In the genomic region with DNA sequence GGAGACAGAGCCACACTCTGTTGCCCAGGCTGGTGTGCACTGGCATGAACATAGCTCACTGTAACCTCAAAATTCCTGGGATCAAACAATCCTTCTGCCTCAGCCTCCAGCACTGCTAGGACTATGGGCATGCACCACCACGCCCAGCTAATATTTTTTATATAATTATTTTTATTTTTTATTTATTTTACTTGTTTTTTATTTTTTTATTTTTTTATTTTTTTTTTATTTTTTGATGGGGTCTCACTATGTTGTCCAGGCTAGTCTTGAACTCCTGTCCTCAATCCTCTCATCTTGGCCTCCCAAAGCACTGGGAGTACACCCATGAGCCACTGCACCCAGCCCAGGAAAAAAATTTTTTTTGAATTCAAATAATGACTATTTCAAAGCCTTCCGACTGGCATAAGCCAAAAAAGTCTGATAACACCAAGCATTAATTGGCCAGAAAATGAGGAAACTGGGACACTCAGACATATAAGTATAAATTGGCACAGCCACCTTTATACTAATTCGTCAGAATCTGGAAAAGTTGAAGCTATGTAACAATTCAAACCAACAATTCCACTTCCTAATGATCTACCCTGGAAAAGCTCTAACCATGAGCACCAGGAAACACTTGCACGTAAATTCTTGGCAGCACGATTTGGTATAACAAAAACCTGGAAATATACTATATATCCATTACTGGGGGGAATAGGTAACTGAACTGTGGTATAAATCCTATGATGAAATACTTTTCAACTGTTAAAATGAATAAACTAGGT, we compare ENCODE assay signal across 13 cellular contexts. TPM values are rescaled to one million over a fixed set of nuclear protein-coding genes. Genes with fewer than 3 reads are reported as not detected.
DNase-seq lines count a peak whose midpoint lies in the region; ATAC-seq and TF ChIP-seq lines count a peak whose summit lies in the region.
"Had no signal": no experiment of that assay in that cellular context is flagged by ENCODE, and none has a peak within 500 bp of the region (broad histone marks: within the 10 kb centered on the region; RNA-seq: fewer than 3 reads in every experiment).

No MANE protein-coding gene starts in this region.

- CTCF ChIA-PET in activated CD4-positive, alpha-beta T cell treated with anti-CD3 and anti-CD28 coated beads for 36 hours (lab: Charles Lee): interaction anchor here (0.8 to 3.9 kb wide), 5 partner anchors 9 to 36 kb away, joined by 3 to 32 read pairs (median 5); no protein-coding TSS in a partner anchor

- TF ChIP-seq CTCF in NB4 (IDR thresholded peaks at IDR 0.05; ENCODE audit: low read depth, low read length) (no peak), HFFc6 (IDR thresholded peaks at IDR 0.05) (no peak)

- POLR2A ChIA-PET in activated CD4-positive, alpha-beta T cell treated with anti-CD3 and anti-CD28 coated beads for 36 hours (lab: Charles Lee): interaction anchor here (0.5 to 2.5 kb wide), 4 partner anchors 8 to 40 kb away, joined by 3 to 27 read pairs (median 4); no protein-coding TSS in a partner anchor

- no peaks in the 10 kb centered on the region for H3K27me3 Mint-ChIP-seq in activated CD4-positive, alpha-beta T cell treated with anti-CD3 and anti-CD28 coated beads for 36 hours
- H3K27me3 Mint-ChIP-seq in central memory CD8-positive, alpha-beta T cell: no peaks in the 10 kb centered on the region
- no peaks in the 10 kb centered on the region for H3K27me3 Mint-ChIP-seq in HFFc6 (ENCODE audit: insufficient read depth)

- peaks cover 76% of the 10 kb centered on the region for H3K36me3 Mint-ChIP-seq in activated CD4-positive, alpha-beta T cell treated with anti-CD3 and anti-CD28 coated beads for 36 hours (ENCODE audit: low read depth)
- peaks cover 62% of the 10 kb centered on the region for H3K36me3 Mint-ChIP-seq in central memory CD8-positive, alpha-beta T cell (ENCODE audit: insufficient read depth)
- peaks cover 98% of the 10 kb centered on the region for H3K36me3 Mint-ChIP-seq in stimulated activated effector memory CD8-positive, alpha-beta T cell treated with anti-CD3 and anti-CD28 coated beads, Interleukin-12 subunit alpha, Interleukin-12 subunit beta, amount 100 ng/mL, for 72 hours
- H3K36me3 Mint-ChIP-seq in HFFc6 (ENCODE audit: low read depth): peaks cover 13% of the 10 kb centered on the region; the same call in 1 of the 2 replicates

- ATAC-seq in activated CD4-positive, alpha-beta T cell treated with anti-CD3 and anti-CD28 coated beads for 36 hours: no peak
- no peak for ATAC-seq in central memory CD8-positive, alpha-beta T cell (replicated peaks; ENCODE audit: extremely low read depth, poor library complexity, severe bottlenecking)
- no peak for ATAC-seq in stimulated activated effector memory CD8-positive, alpha-beta T cell treated with anti-CD3 and anti-CD28 coated beads, Interleukin-12 subunit alpha, Interleukin-12 subunit beta, amount 100 ng/mL, for 72 hours
- no peak for ATAC-seq in HG03521 (IDR thresholded peaks at IDR 0.05; ENCODE audit: unreplicated experiment)

- H3K4me1 Mint-ChIP-seq in activated CD4-positive, alpha-beta T cell treated with anti-CD3 and anti-CD28 coated beads for 36 hours: peaks cover 46% of the 10 kb centered on the region
- peaks cover 66% of the 10 kb centered on the region for H3K4me1 Mint-ChIP-seq in central memory CD8-positive, alpha-beta T cell
- peaks cover 47% of the 10 kb centered on the region for H3K4me1 Mint-ChIP-seq in stimulated activated effector memory CD8-positive, alpha-beta T cell treated with anti-CD3 and anti-CD28 coated beads, Interleukin-12 subunit alpha, Interleukin-12 subunit beta, amount 100 ng/mL, for 72 hours
- peaks cover 39% of the 10 kb centered on the region for H3K4me1 Mint-ChIP-seq in HFFc6 (ENCODE audit: low read depth)

- TF ChIP-seq POLR2A in NB4 (IDR thresholded peaks at IDR 0.05; ENCODE audit: extremely low read depth, insufficient read length): no peak

- H3K9me3 Mint-ChIP-seq in activated CD4-positive, alpha-beta T cell treated with anti-CD3 and anti-CD28 coated beads for 36 hours (ENCODE audit: low read depth): no peaks in the 10 kb centered on the region
- no peaks in the 10 kb centered on the region for H3K9me3 Mint-ChIP-seq in central memory CD8-positive, alpha-beta T cell
- H3K9me3 Mint-ChIP-seq in stimulated activated effector memory CD8-positive, alpha-beta T cell treated with anti-CD3 and anti-CD28 coated beads, Interleukin-12 subunit alpha, Interleukin-12 subunit beta, amount 100 ng/mL, for 72 hours: no peaks in the 10 kb centered on the region
- no peaks in the 10 kb centered on the region for H3K9me3 Mint-ChIP-seq in HFFc6

- no peak for DNase-seq in activated CD4-positive, alpha-beta T cell treated with anti-CD3 and anti-CD28 coated beads for 36 hours
- no peak for DNase-seq in activated CD4-positive, alpha-beta T cell treated with anti-CD3 and anti-CD28 coated beads for 48 hours
- DNase-seq in NB4 (ENCODE audit: low read depth) (no peak), NCI-H510A (lab: John Stamatoyannopoulos, UW) (no peak), HFFc6 (no peak)
- DNase-seq in central memory CD8-positive, alpha-beta T cell (ENCODE audit: low spot score in 2 of 2): no peak
- DNase-seq in stimulated activated effector memory CD8-positive, alpha-beta T cell treated with anti-CD3 and anti-CD28 coated beads, Interleukin-12 subunit alpha, Interleukin-12 subunit beta, amount 100 ng/mL, for 72 hours (ENCODE audit: low spot score in 2 of 2): no peak
- DNase-seq: activated CD4-positive, CD25-positive, alpha-beta regulatory T cell treated with anti-CD3 and anti-CD28 coated beads, Interleukin-2, amount 50 U/mL, for 72 hours; amygdala; hippocampal formation; NCI-H2171; RPMI8226 had no signal

- H3K4me3 ChIP-seq in NB4 (ENCODE audit: low read depth, low read length): peak overlapping the region; percentile 95

- intact Hi-C loops in activated CD4-positive, alpha-beta T cell treated with anti-CD3 and anti-CD28 coated beads for 36 hours (cut with DNase I, micrococcal nuclease): loop anchor here (2.0 to 5.0 kb wide), 2 partner anchors 30 to 674 kb away; a partner anchor contains a TSS

- H3K27ac Mint-ChIP-seq in activated CD4-positive, alpha-beta T cell treated with anti-CD3 and anti-CD28 coated beads for 36 hours: peak overlapping the region; percentile 93
- H3K27ac Mint-ChIP-seq in central memory CD8-positive, alpha-beta T cell (ENCODE audit: low read depth): peak overlapping the region; percentile 93
- peak overlapping the region; percentile 95 for H3K27ac Mint-ChIP-seq in stimulated activated effector memory CD8-positive, alpha-beta T cell treated with anti-CD3 and anti-CD28 coated beads, Interleukin-12 subunit alpha, Interleukin-12 subunit beta, amount 100 ng/mL, for 72 hours
- H3K27ac Mint-ChIP-seq in HFFc6: no peak overlapping the region

- peak overlapping the region; percentile 99 for H3K4me3 Mint-ChIP-seq in activated CD4-positive, alpha-beta T cell treated with anti-CD3 and anti-CD28 coated beads for 36 hours
- H3K4me3 Mint-ChIP-seq in central memory CD8-positive, alpha-beta T cell: peak overlapping the region; percentile 100
- H3K4me3 Mint-ChIP-seq in stimulated activated effector memory CD8-positive, alpha-beta T cell treated with anti-CD3 and anti-CD28 coated beads, Interleukin-12 subunit alpha, Interleukin-12 subunit beta, amount 100 ng/mL, for 72 hours: peak overlapping the region; percentile 95
- no peak overlapping the region for H3K4me3 Mint-ChIP-seq in HFFc6

RNA-seq across cellular contexts. Expression of a gene that starts 6.3 kb away (rescaled TPM):
- 100 to 1,000 TPM; 110 to 120 TPM for total RNA-seq in activated CD4-positive, alpha-beta T cell treated with anti-CD3 and anti-CD28 coated beads for 36 hours
- 10 to 100 TPM; 29.4 to 36.1 (median 33.1) TPM for total RNA-seq in HFFc6 (2021; fragmentation: NEBNext Ultra II Directional; extraction: Animal tissue kit (Norgen Biotek cat#: 25700))
